In the genomic region with DNA sequence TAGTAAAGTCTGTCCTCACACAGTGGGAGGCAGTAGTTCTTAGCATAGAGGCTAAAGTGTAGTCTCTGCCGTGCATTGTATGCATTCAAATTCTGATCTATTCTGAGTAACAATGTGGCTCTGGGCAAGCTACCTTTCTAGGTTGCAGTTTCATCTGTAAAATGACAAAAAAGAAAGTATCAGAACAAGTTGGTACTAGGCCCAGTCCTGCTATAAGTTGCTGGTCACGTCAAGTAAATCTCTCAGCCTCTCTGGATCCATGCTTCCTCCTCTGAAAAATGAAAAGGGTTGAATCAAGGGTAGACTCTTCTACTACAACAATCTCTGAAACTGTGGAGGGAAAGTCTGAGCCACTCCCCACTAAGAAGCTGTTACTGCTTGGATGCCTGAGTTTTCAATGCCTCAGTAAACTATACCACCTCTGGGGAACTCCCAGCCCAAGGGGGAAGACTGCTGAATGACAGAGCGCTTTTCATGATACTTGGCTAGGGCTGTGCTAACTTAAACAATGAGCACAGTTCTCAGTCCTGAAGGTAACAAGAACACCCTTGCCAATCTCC, we compare ENCODE assay signal across 8 cellular contexts. TPM values are rescaled to one million over a fixed set of nuclear protein-coding genes. Genes with fewer than 3 reads are reported as not detected.
DNase-seq lines count a peak whose midpoint lies in the region; ATAC-seq and TF ChIP-seq lines count a peak whose summit lies in the region.

No MANE protein-coding gene starts in this region.

- H3K4me1 Mint-ChIP-seq in type B pancreatic cell (ENCODE audit: unreplicated experiment), result peaks cover 4% of the 10 kb centered on the region

- H3K4me3 Mint-ChIP-seq in type B pancreatic cell, result no peak overlapping the region

- DNase-seq in iris pigment epithelial cell (ENCODE audit: low read depth) (peak; percentile 53), EL (no peak), head of caudate nucleus (no peak), type B pancreatic cell (ENCODE audit: extremely low spot score, unreplicated experiment) (no peak)
- no peak for DNase-seq in central memory CD4-positive, alpha-beta T cell

- no peaks in the 10 kb centered on the region for H3K36me3 Mint-ChIP-seq in type B pancreatic cell

- no peak overlapping the region for H3K27ac Mint-ChIP-seq in type B pancreatic cell

- no peaks in the 10 kb centered on the region for H3K9me3 Mint-ChIP-seq in type B pancreatic cell

- intact Hi-C loops in head of caudate nucleus (cut with DNase I), result loop anchor here (5.0 kb wide), 1 partner anchor 64 kb away; no protein-coding TSS in a partner anchor

- no peaks in the 10 kb centered on the region for H3K27me3 Mint-ChIP-seq in type B pancreatic cell

- no peak for TF ChIP-seq CTCF in type B pancreatic cell (conservative IDR thresholded peaks at IDR 0.05)

- peak; percentile 81 for ATAC-seq in GM18519 (IDR thresholded peaks at IDR 0.05; ENCODE audit: low FRiP score, unreplicated experiment)
- ATAC-seq in GM21528 (IDR thresholded peaks at IDR 0.05; ENCODE audit: low FRiP score, unreplicated experiment), result peak; percentile 86
- ATAC-seq in HG03469 (IDR thresholded peaks at IDR 0.05; ENCODE audit: unreplicated experiment), result peak; percentile 79

RNA-seq across cellular contexts. Expression of gene SPARC, which starts 34.5 kb away (rescaled TPM):
- total RNA-seq in type B pancreatic cell (ENCODE audit: low replicate concordance), result 454 and 973 TPM in 2 replicates

RNA-seq across cellular contexts. Expression of gene ATOX1, which starts 37.3 kb away (rescaled TPM):
- total RNA-seq in type B pancreatic cell (ENCODE audit: low replicate concordance), result 81.0 and 110 TPM in 2 replicates

RNA-seq across cellular contexts. Expression of gene G3BP1, which starts 50.6 kb away (rescaled TPM):
- 218 and 241 TPM in 2 replicates for total RNA-seq in type B pancreatic cell (ENCODE audit: low replicate concordance)
